21 cellular contexts compared by ENCODE assay signal in genomic region chr13:29099781-29100406, GRCh38.
DNase-seq lines count a peak whose midpoint lies in the region; ATAC-seq, FAIRE-seq and TF ChIP-seq lines count a peak whose summit lies in the region.
"Had no signal": no experiment of that assay in that cellular context is flagged by ENCODE, and none has a peak within 500 bp of the region (broad histone marks: within the 10 kb centered on the region; RNA-seq: fewer than 3 reads in every experiment).

No MANE protein-coding gene starts in this region.

- no peak for TF ChIP-seq CTCF in heart left ventricle (IDR thresholded peaks at IDR 0.05)
- no peak for TF ChIP-seq CTCF in A549 (IDR thresholded peaks at IDR 0.05)
- no peak for TF ChIP-seq CTCF in smooth muscle cell (IDR thresholded peaks at IDR 0.05; ENCODE audit: borderline replicate concordance, insufficient read depth, poor library complexity, severe bottlenecking)

- H3K4me1 ChIP-seq in heart left ventricle (peaks cover 0 to 8% (median 0%) of the 10 kb centered on the region in 12 donors), A549 (no peaks in the 10 kb centered on the region), smooth muscle cell (ENCODE audit: low read depth) (no peaks in the 10 kb centered on the region)
- H3K4me1 ChIP-seq: HAP-1 had no signal

- H4K20me1 ChIP-seq in smooth muscle cell (ENCODE audit: low read depth) = no peaks in the 10 kb centered on the region

- no peak overlapping the region for H3K4me3 Mint-ChIP-seq in T-helper 17 cell
- H3K4me3 Mint-ChIP-seq: CD4-positive, alpha-beta memory T cell; HFFc6 had no signal

- intact Hi-C loops in heart left ventricle (cut with DNase I) = no loop called here
- intact Hi-C loops in left cardiac atrium (cut with DNase I) = no loop called here

- CTCF ChIA-PET in A549 (lab: Yijun Ruan, JAX) = no interaction called here

- H3K9me3 ChIP-seq in heart left ventricle (no peaks in the 10 kb centered on the region), A549 (no peaks in the 10 kb centered on the region), T-helper 17 cell (ENCODE audit: control insufficient read depth, low read length, poor library complexity, severe bottlenecking) (no peaks in the 10 kb centered on the region), smooth muscle cell (replicated peaks; ENCODE audit: low read depth) (no peaks in the 10 kb centered on the region)
- H3K9me3 ChIP-seq: HAP-1 had no signal

- H3K36me3 Mint-ChIP-seq in T-helper 17 cell (ENCODE audit: low read depth) = no peaks in the 10 kb centered on the region
- H3K36me3 Mint-ChIP-seq: CD4-positive, alpha-beta memory T cell had no signal

- no peak for TF ChIP-seq EP300 in A549 (IDR thresholded peaks at IDR 0.05)

- no peak for TF ChIP-seq POLR2A in heart left ventricle (IDR thresholded peaks at IDR 0.05)
- no peak for TF ChIP-seq POLR2A in A549 (IDR thresholded peaks at IDR 0.05; ENCODE audit: low read length)

- no peak overlapping the region for H2AFZ ChIP-seq in smooth muscle cell (ENCODE audit: low read depth)

- H3K4me3 ChIP-seq in heart left ventricle (no peak overlapping the region), A549 (no peak overlapping the region), smooth muscle cell (no peak overlapping the region)
- H3K4me3 ChIP-seq: HAP-1 had no signal

- TF ChIP-seq RAD21 in A549 (conservative IDR thresholded peaks at IDR 0.05 in 1 of 2, IDR thresholded peaks at IDR 0.05 in 1 of 2) = no peak

- FAIRE-seq in A549 (lab: Jason Lieb, UNC) = no peak
- FAIRE-seq: GM12891, GM18507, H54 had no signal

- H3K4me2 ChIP-seq in A549 (no peak overlapping the region), smooth muscle cell (peak overlapping the region; percentile 36)

- POLR2A ChIA-PET in A549 (lab: Yijun Ruan, JAX) = no interaction called here

- H3F3A ChIP-seq in smooth muscle cell (ENCODE audit: low read depth) = no peaks in the 10 kb centered on the region

- no peaks in the 10 kb centered on the region for H3K36me3 ChIP-seq in heart left ventricle
- H3K36me3 ChIP-seq in smooth muscle cell (ENCODE audit: low read depth) = no peaks in the 10 kb centered on the region
- H3K36me3 ChIP-seq: HAP-1 had no signal

- peak overlapping the region; percentile 53 for H3K27ac Mint-ChIP-seq in T-helper 17 cell
- H3K27ac Mint-ChIP-seq: CD4-positive, alpha-beta memory T cell; HFFc6 had no signal

- H3K9ac ChIP-seq in smooth muscle cell (ENCODE audit: low read depth) = no peak overlapping the region

- H3K27me3 ChIP-seq in heart left ventricle = no peaks in the 10 kb centered on the region
- no peaks in the 10 kb centered on the region for H3K27me3 ChIP-seq in smooth muscle cell (ENCODE audit: low read depth)

- H3K27me3 Mint-ChIP-seq in T-helper 17 cell = peaks cover 5% of the 10 kb centered on the region
- H3K27me3 Mint-ChIP-seq: CD4-positive, alpha-beta memory T cell had no signal

- 46 to 52% (median 48%) methylated on average over 2 of the region's 2 CpGs for WGBS in heart left ventricle, 4 donors
- 3% methylated on average over 2 of the region's 2 CpGs for WGBS in A549 (ENCODE audit: missing lambda C conversion rate)
- WGBS in smooth muscle cell (ENCODE audit: low lambda C conversion rate) = 50% methylated on average over 2 of the region's 2 CpGs

- no peak overlapping the region for H3K27ac ChIP-seq in heart left ventricle
- no peak overlapping the region for H3K27ac ChIP-seq in A549
- H3K27ac ChIP-seq in smooth muscle cell (ENCODE audit: low read depth) = no peak overlapping the region

- peaks cover 7% of the 10 kb centered on the region for H3K4me1 Mint-ChIP-seq in T-helper 17 cell

- ATAC-seq in heart left ventricle (peak in 3 of 4 donors; percentile 39 to 63 (median 46)), left cardiac atrium (no peak), A549 (no peak), T-helper 17 cell (no peak), HG03460 (IDR thresholded peaks at IDR 0.05; ENCODE audit: unreplicated experiment) (no peak), GM19455 (IDR thresholded peaks at IDR 0.05; ENCODE audit: unreplicated experiment) (no peak)

- no peaks in the 10 kb centered on the region for H3K79me2 ChIP-seq in smooth muscle cell (ENCODE audit: low read depth)

- DNase-seq in heart left ventricle (no peak), left cardiac atrium (no peak), A549 (ENCODE audit: low read depth in 1 of 2, low spot score in 1 of 2) (no peak), T-helper 17 cell (no peak), smooth muscle cell (lab: John Stamatoyannopoulos, UW; ENCODE audit: unreplicated experiment) (no peak)
- DNase-seq: 8988T; C1 segment of cervical spinal cord; Calu3; CD4-positive, alpha-beta memory T cell; COR-L47; DMS53; DMS79 treated with DMSO at 0.1 percent for 48 hours; GF-D8; GOT3; HFFc6 had no signal

TF ChIP-seq in A549, 52 proteins besides CTCF, POLR2A, EP300 and RAD21:
- TF ChIP-seq ZSCAN20 (CRISPR knock-in tag; IDR thresholded peaks at IDR 0.05) (no peak), MAZ (IDR thresholded peaks at IDR 0.05; ENCODE audit: borderline replicate concordance, low read depth, low read length) (no peak), MAFK (IDR thresholded peaks at IDR 0.05; ENCODE audit: partially characterized antibody) (peak; percentile 68)

Comparison
In these comparisons a context has a peak if more than half of its experiments do, and no peak if none do; other contexts are left out.
1. ATAC-seq: peak in heart left ventricle (3 of 4); none in left cardiac atrium (0 of 2), A549 (0 of 2), T-helper 17 cell (single experiment), HG03460 (single experiment) and GM19455 (single experiment).